In genomic region chr18:47997338-47997780, GRCh38 we compare ENCODE assay signal across 11 cellular contexts.
DNase-seq lines count a peak whose midpoint lies in the region; FAIRE-seq and TF ChIP-seq lines count a peak whose summit lies in the region.
"Had no signal": no experiment of that assay in that cellular context is flagged by ENCODE, and none has a peak within 500 bp of the region (broad histone marks: within the 10 kb centered on the region; RNA-seq: fewer than 3 reads in every experiment).

No MANE protein-coding gene starts in this region.

- no peaks in the 10 kb centered on the region for H3K4me1 ChIP-seq in tibial artery
- H3K4me1 ChIP-seq: Peyer's patch had no signal

- H3K36me3 ChIP-seq in tibial artery (no peaks in the 10 kb centered on the region), MG63 (no peaks in the 10 kb centered on the region)
- H3K36me3 ChIP-seq: Peyer's patch, stomach had no signal

- H3K4me3 ChIP-seq in tibial artery (no peak overlapping the region), MG63 (no peak overlapping the region)
- H3K4me3 ChIP-seq: Peyer's patch, stomach had no signal

- TF ChIP-seq CTCF in tibial artery (IDR thresholded peaks at IDR 0.05) = no peak

- H3K27me3 ChIP-seq in tibial artery (no peaks in the 10 kb centered on the region), MG63 (no peaks in the 10 kb centered on the region)
- H3K27me3 ChIP-seq: Peyer's patch, stomach had no signal

- H3K27ac ChIP-seq in tibial artery = no peak overlapping the region
- H3K27ac ChIP-seq: Peyer's patch, stomach had no signal

- intact Hi-C loops in tibial artery (cut with DNase I; ENCODE audit: low total_unique reads) = no loop called here

- DNase-seq in NCI-H2227 (lab: John Stamatoyannopoulos, UW; ENCODE audit: unreplicated experiment) (peak; percentile 51), NCI-H2227 treated with DMSO at 0.1 percent for 48 hours (lab: John Stamatoyannopoulos, UW) (no peak), RCC 7860 (ENCODE audit: low spot score) (peak; percentile 6), tibial artery (no peak), foreskin melanocyte (no peak), MG63 (no peak)
- peak; percentile 11 for DNase-seq in effector CD4-positive, alpha-beta T cell
- DNase-seq in stimulated activated CD4-positive, alpha-beta T cell treated with anti-CD3 and anti-CD28 coated beads, Interleukin-1b, Interleukin-23, amount 100 ng/mL, for 48 hours = peak; percentile 46
- DNase-seq: hypothalamus, stomach had no signal

- H3K9me3 ChIP-seq in tibial artery (peaks cover 0 to 15% (median 0%) of the 10 kb centered on the region in 3 donors), MG63 (peaks cover 5% of the 10 kb centered on the region; the same call in 1 of the 2 replicates)

- FAIRE-seq in RCC 7860 (lab: Jason Lieb, UNC) = no peak

Comparison
In these comparisons a context has a peak if more than half of its experiments do, and no peak if none do; other contexts are left out.
1. DNase-seq: peak in NCI-H2227 (single experiment), RCC 7860 (single experiment), effector CD4-positive, alpha-beta T cell (single experiment) and stimulated activated CD4-positive, alpha-beta T cell treated with anti-CD3 and anti-CD28 coated beads, Interleukin-1b, Interleukin-23, amount 100 ng/mL, for 48 hours (single experiment); none in NCI-H2227 treated with DMSO at 0.1 percent for 48 hours (single experiment), tibial artery (0 of 2), foreskin melanocyte (single experiment) and MG63 (single experiment).